30 cellular contexts compared by ENCODE assay signal in genomic region chr1:54640361-54640760, GRCh38. TPM values are rescaled to one million over a fixed set of nuclear protein-coding genes. Genes with fewer than 3 reads are reported as not detected.
"Had no signal": no experiment of that assay in that cellular context is flagged by ENCODE, and none has a peak within 500 bp of the region (broad histone marks: within the 10 kb centered on the region; RNA-seq: fewer than 3 reads in every experiment).

No MANE protein-coding gene starts in this region.

- H3K27ac ChIP-seq: ascending aorta, body of pancreas, SK-N-MC had no signal

- H3K9me3 ChIP-seq: body of pancreas had no signal

- H3K27me3 ChIP-seq: ascending aorta, body of pancreas had no signal

- H3K4me3 ChIP-seq: ascending aorta, body of pancreas, SK-N-MC had no signal

- H3K36me3 ChIP-seq: ascending aorta had no signal

- DNase-seq: activated B cell treated with CpG ODN at 0.5 μM for 24 hours; activated CD4-positive, alpha-beta memory T cell treated with anti-CD3 and anti-CD28 coated beads for 36 hours; activated CD4-positive, alpha-beta T cell treated with anti-CD3 and anti-CD28 coated beads, Interleukin-2, amount 10 ng/mL, durations not matched to agents 7 days and 5 days; activated CD8-positive, alpha-beta memory T cell treated with anti-CD3 and anti-CD28 coated beads for 24 hours; activated effector memory CD4-positive, alpha-beta T cell treated with anti-CD3 and anti-CD28 coated beads, Interleukin-2, amount 50 U/mL, for 16 hours; activated naive CD4-positive, alpha-beta T cell treated with Interleukin-2 at 50 U/mL for 16 hours; activated naive CD8-positive, alpha-beta T cell treated with anti-CD3 and anti-CD28 coated beads, Interleukin-2, amount 50 U/mL, for 24 hours; activated T-cell treated with anti-CD3 and anti-CD28 coated beads, Interleukin-2, amount 50 U/mL, for 4 hours; amniotic stem cell; body of pancreas; central memory CD4-positive, alpha-beta T cell; Kasumi-1; KBM-7; NCI-H1092 treated with DMSO at 0.1 percent for 48 hours; NCI-H1417 treated with DMSO at 0.1 percent for 48 hours; NCI-H1694; NCI-H2029; NCI-H446; NCI-H524; RPMI8226; T-cell; T-helper 2 cell; T1000 had no signal

- ATAC-seq: activated naive CD4-positive, alpha-beta T cell treated with anti-CD3 and anti-CD28 coated beads, Interleukin-2, amount 50 U/mL, for 72 hours; activated naive CD8-positive, alpha-beta T cell treated with anti-CD3 and anti-CD28 coated beads, Interleukin-2, amount 50 U/mL, for 24 hours; activated T-cell treated with anti-CD3 and anti-CD28 coated beads, Interleukin-2, amount 50 U/mL, for 4 hours; body of pancreas; Right ventricle myocardium inferior; T-cell had no signal

- H3K4me1 ChIP-seq: ascending aorta, body of pancreas had no signal

- FAIRE-seq: TTC549 had no signal

RNA-seq across cellular contexts. Expression of gene MROH7, which starts 1.2 kb away (rescaled TPM):
- total RNA-seq: activated B cell treated with CpG ODN at 0.5 μM for 24 hours, M059J had no signal

RNA-seq across cellular contexts. Expression of gene FAM151A, which starts 17.0 kb away (rescaled TPM):
- total RNA-seq: activated B cell treated with CpG ODN at 0.5 μM for 24 hours; activated CD4-positive, alpha-beta memory T cell treated with anti-CD3 and anti-CD28 coated beads for 36 hours; activated CD4-positive, alpha-beta T cell treated with anti-CD3 and anti-CD28 coated beads, Interleukin-2, amount 10 ng/mL, durations not matched to agents 7 days and 5 days; activated naive CD4-positive, alpha-beta T cell treated with anti-CD3 and anti-CD28 coated beads, Interleukin-2, amount 50 U/mL, for 72 hours; activated T-cell treated with anti-CD3 and anti-CD28 coated beads, Interleukin-2, amount 50 U/mL, for 4 hours; ascending aorta; body of pancreas; bronchial epithelial cell; M059J; T-cell had no signal
